ENCODE assay signal across 27 cellular contexts in the genomic region with DNA sequence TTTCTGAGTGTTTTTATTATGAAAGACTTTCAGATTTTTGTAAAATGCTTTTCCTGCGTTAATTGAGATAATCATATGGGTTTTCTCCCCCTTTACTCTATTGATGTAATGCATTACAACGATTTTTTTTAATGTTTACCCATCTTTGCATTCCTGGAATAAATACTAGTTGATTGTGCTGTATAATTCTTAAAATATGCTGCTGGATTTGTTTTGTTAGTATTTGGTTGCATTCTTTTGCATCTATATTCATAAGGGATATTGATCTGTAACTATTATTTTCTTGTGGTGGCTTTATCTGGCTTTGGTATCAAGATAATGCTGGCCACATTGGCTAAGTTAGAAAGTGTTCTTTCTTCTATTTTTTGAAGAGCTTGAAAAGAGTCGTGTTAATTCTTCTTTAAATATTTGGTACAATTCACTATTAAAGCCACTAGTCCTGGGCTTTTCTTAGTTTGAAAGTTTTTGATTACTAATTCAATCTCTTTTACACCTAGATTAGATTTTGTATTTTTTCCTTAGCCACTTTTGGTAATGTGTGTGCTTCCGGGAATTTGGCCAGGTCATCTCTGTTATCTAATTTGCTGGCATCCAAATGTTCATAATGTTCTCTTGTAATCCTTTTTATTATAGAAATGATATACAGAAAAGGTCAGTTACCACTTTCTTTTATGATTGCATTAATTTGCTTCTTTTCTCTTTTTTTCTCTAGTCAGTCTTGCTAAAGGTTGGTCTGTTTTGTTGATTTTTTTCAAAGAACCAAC. TPM values are rescaled to one million over a fixed set of nuclear protein-coding genes. Genes with fewer than 3 reads are reported as not detected.
"Had no signal": no experiment of that assay in that cellular context is flagged by ENCODE, and none has a peak within 500 bp of the region (broad histone marks: within the 10 kb centered on the region; RNA-seq: fewer than 3 reads in every experiment).

No MANE protein-coding gene starts in this region.

- H3K4me3 ChIP-seq: ascending aorta, body of pancreas, Peyer's patch, SJCRH30 had no signal

- H3K4me1 ChIP-seq: ascending aorta, body of pancreas, Peyer's patch had no signal

- DNase-seq: activated B cell treated with CpG ODN at 0.5 μM for 24 hours; activated CD4-positive, alpha-beta T cell treated with anti-CD3 and anti-CD28 coated beads for 1 hour; activated CD4-positive, alpha-beta T cell treated with anti-CD3 and anti-CD28 coated beads, Interleukin-2, amount 10 ng/mL, durations not matched to agents 24 days and 14 days; activated CD4-positive, alpha-beta T cell treated with anti-CD3 and anti-CD28 coated beads, Interleukin-2, amount 50 U/mL, for 48 hours; activated CD8-positive, alpha-beta memory T cell treated with anti-CD3 and anti-CD28 coated beads, Interleukin-2, amount 10 ng/mL, durations not matched to agents 7 days and 5 days; activated effector memory CD4-positive, alpha-beta T cell treated with Interleukin-2 at 50 U/mL for 16 hours; activated naive CD4-positive, alpha-beta T cell; activated T-cell treated with anti-CD3 and anti-CD28 coated beads, Interleukin-2, amount 50 U/mL, for 24 hours; amniotic stem cell; body of pancreas; central memory CD4-positive, alpha-beta T cell; Kasumi-1; KBM-7; NCI-H1048; NCI-H146; NCI-H187 treated with DMSO at 0.1 percent for 48 hours; NCI-H2171; NCI-H2227 treated with DMSO at 0.1 percent for 48 hours; NCI-H526; NCI-H82; Peyer's patch; Right ventricle myocardium superior; SJCRH30 had no signal

- H3K27me3 ChIP-seq: ascending aorta, body of pancreas, Peyer's patch, SJCRH30 had no signal

- ATAC-seq: activated CD8-positive, alpha-beta memory T cell treated with anti-CD3 and anti-CD28 coated beads, Interleukin-2, amount 10 ng/mL, durations not matched to agents 7 days and 5 days; body of pancreas had no signal

- H3K27ac ChIP-seq: ascending aorta, body of pancreas, Peyer's patch, RWPE1, SJCRH30 had no signal

- H3K36me3 ChIP-seq: ascending aorta, Peyer's patch, SJCRH30 had no signal

- H3K9me3 ChIP-seq: ascending aorta, body of pancreas, Peyer's patch, SJCRH30 had no signal

RNA-seq across cellular contexts. Expression of gene KL, which starts 29.8 kb away (rescaled TPM):
- total RNA-seq: bronchial epithelial cell, M059J, SJCRH30 had no signal
